8 cellular contexts compared by ENCODE assay signal in the genomic region with DNA sequence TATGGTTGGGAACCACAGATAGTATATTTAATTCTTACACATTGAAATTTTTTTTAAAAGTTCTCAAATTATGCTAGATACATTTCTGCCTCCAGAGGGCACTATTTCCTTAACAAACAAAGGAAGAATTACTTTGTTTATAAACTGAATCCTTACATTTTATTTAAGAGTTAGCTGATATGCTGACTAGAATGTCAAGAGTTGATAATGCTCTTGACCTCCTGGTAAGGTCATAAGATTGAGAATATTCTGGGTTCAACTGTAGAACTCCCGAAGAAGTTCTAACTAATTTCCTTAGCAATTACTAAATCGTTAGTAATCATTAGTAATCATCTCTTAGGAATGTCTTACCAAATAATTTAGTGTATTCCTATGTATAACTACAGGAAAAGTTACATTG.
DNase-seq lines count a peak whose midpoint lies in the region; ATAC-seq and TF ChIP-seq lines count a peak whose summit lies in the region.

No MANE protein-coding gene starts in this region.

- H3K4me3 Mint-ChIP-seq in activated CD4-positive, alpha-beta T cell treated with anti-CD3 and anti-CD28 coated beads for 36 hours = no peak overlapping the region

- no peak for TF ChIP-seq POLR2A in heart left ventricle (IDR thresholded peaks at IDR 0.05)

- H3K9me3 ChIP-seq in heart left ventricle = no peaks in the 10 kb centered on the region
- no peaks in the 10 kb centered on the region for H3K9me3 ChIP-seq in mucosa of descending colon

- intact Hi-C loops in heart left ventricle (cut with DNase I) (no loop called here), Right ventricle myocardium superior (cut with DNase I) (no loop called here), mucosa of descending colon (cut with DNase I, micrococcal nuclease) (no loop called here)
- intact Hi-C loops in activated CD4-positive, alpha-beta T cell treated with anti-CD3 and anti-CD28 coated beads for 36 hours (cut with DNase I, micrococcal nuclease) = loop anchor here (1.0 to 10.0 kb wide), 6 partner anchors 73 to 387 kb away; a partner anchor contains a TSS

- no peak overlapping the region for H3K27ac Mint-ChIP-seq in activated CD4-positive, alpha-beta T cell treated with anti-CD3 and anti-CD28 coated beads for 36 hours

- ATAC-seq in heart left ventricle (no peak), Right ventricle myocardium superior (ENCODE audit: poor library complexity) (no peak), mucosa of descending colon (no peak), HG03520 (IDR thresholded peaks at IDR 0.05; ENCODE audit: unreplicated experiment) (no peak)
- no peak for ATAC-seq in activated CD4-positive, CD25-positive, alpha-beta regulatory T cell treated with anti-CD3 and anti-CD28 coated beads, Interleukin-2, amount 50 U/mL, for 24 hours
- no peak for ATAC-seq in activated CD4-positive, alpha-beta T cell treated with anti-CD3 and anti-CD28 coated beads for 36 hours

- no peak for DNase-seq in heart left ventricle
- DNase-seq in Right ventricle myocardium superior = no peak
- peak; percentile 30 for DNase-seq in NCI-H2196 (lab: John Stamatoyannopoulos, UW; ENCODE audit: unreplicated experiment)
- DNase-seq in cerebellar cortex (ENCODE audit: low spot score) = peak; percentile 20
- DNase-seq in mucosa of descending colon = peak in 1 of 3 donors; percentile 33
- no peak for DNase-seq in activated CD4-positive, alpha-beta T cell treated with anti-CD3 and anti-CD28 coated beads for 36 hours

- no peaks in the 10 kb centered on the region for H3K27me3 ChIP-seq in heart left ventricle

- H3K4me1 ChIP-seq in heart left ventricle (no peaks in the 10 kb centered on the region), mucosa of descending colon (ENCODE audit: low read depth) (no peaks in the 10 kb centered on the region)

- no peaks in the 10 kb centered on the region for H3K4me1 Mint-ChIP-seq in activated CD4-positive, alpha-beta T cell treated with anti-CD3 and anti-CD28 coated beads for 36 hours

- H3K36me3 ChIP-seq in heart left ventricle = peaks cover 0 to 8% (median 0%) of the 10 kb centered on the region in 9 donors
- no peaks in the 10 kb centered on the region for H3K36me3 ChIP-seq in mucosa of descending colon (ENCODE audit: low read depth)

- H3K27ac ChIP-seq in heart left ventricle = no peak overlapping the region

- H3K9me3 Mint-ChIP-seq in activated CD4-positive, alpha-beta T cell treated with anti-CD3 and anti-CD28 coated beads for 36 hours (ENCODE audit: low read depth) = no peaks in the 10 kb centered on the region

- POLR2A ChIA-PET in activated CD4-positive, alpha-beta T cell treated with anti-CD3 and anti-CD28 coated beads for 36 hours (lab: Charles Lee) = no interaction called here

- CTCF ChIA-PET in activated CD4-positive, alpha-beta T cell treated with anti-CD3 and anti-CD28 coated beads for 36 hours (lab: Charles Lee) = interaction anchor here (0.6 to 3.7 kb wide), 32 partner anchors 9 to 392 kb away, joined by 3 to 16 read pairs (median 4); no protein-coding TSS in a partner anchor

- H3K27me3 Mint-ChIP-seq in activated CD4-positive, alpha-beta T cell treated with anti-CD3 and anti-CD28 coated beads for 36 hours = no peaks in the 10 kb centered on the region

- TF ChIP-seq CTCF in heart left ventricle (IDR thresholded peaks at IDR 0.05) (peak; percentile 55 to 82 (median 65)), mucosa of descending colon (IDR thresholded peaks at IDR 0.05) (peak; percentile 40)

- WGBS in heart left ventricle, 4 donors = 59 to 75% (median 67%) methylated on average over 2 of the region's 2 CpGs

- peaks cover 6% of the 10 kb centered on the region for H3K36me3 Mint-ChIP-seq in activated CD4-positive, alpha-beta T cell treated with anti-CD3 and anti-CD28 coated beads for 36 hours (ENCODE audit: low read depth)

- H3K4me3 ChIP-seq in heart left ventricle (no peak overlapping the region), mucosa of descending colon (no peak overlapping the region)

Comparison
In these comparisons a context has a peak if more than half of its experiments do, and no peak if none do; other contexts are left out.
1. DNase-seq: peak in NCI-H2196 (single experiment) and cerebellar cortex (single experiment); none in heart left ventricle (0 of 5), Right ventricle myocardium superior (single experiment) and activated CD4-positive, alpha-beta T cell treated with anti-CD3 and anti-CD28 coated beads for 36 hours (single experiment).
2. intact Hi-C loops: an anchor here in activated CD4-positive, alpha-beta T cell treated with anti-CD3 and anti-CD28 coated beads for 36 hours (1.0 to 10.0 kb wide); none called in heart left ventricle, Right ventricle myocardium superior and mucosa of descending colon.